Comparison of ENCODE assay signal across 22 cellular contexts in genomic region chr3:123339302-123339701, GRCh38.
DNase-seq lines count a peak whose midpoint lies in the region; ATAC-seq, FAIRE-seq and TF ChIP-seq lines count a peak whose summit lies in the region.
"Had no signal": no experiment of that assay in that cellular context is flagged by ENCODE, and none has a peak within 500 bp of the region (broad histone marks: within the 10 kb centered on the region; RNA-seq: fewer than 3 reads in every experiment).

No MANE protein-coding gene starts in this region.

- TF ChIP-seq POLR2A in HepG2 (IDR thresholded peaks at IDR 0.05; ENCODE audit: insufficient read depth in 1 of 2, low read depth in 2 of 2, low read length in 2 of 2) (no peak), right lobe of liver (IDR thresholded peaks at IDR 0.05) (no peak)

- CTCF ChIA-PET in HepG2 (lab: Yijun Ruan, JAX; ENCODE audit: low intra/inter-chr PET ratio, low total read pairs) = no interaction called here

- ATAC-seq in HepG2 (peak; percentile 71), right lobe of liver (no peak), HG02623 (IDR thresholded peaks at IDR 0.05; ENCODE audit: unreplicated experiment) (no peak), HG03565 (IDR thresholded peaks at IDR 0.05; ENCODE audit: unreplicated experiment) (no peak)
- no peak for ATAC-seq in stimulated activated effector memory CD8-positive, alpha-beta T cell treated with anti-CD3 and anti-CD28 coated beads, Interleukin-12 subunit alpha, Interleukin-12 subunit beta, amount 100 ng/mL, for 72 hours
- ATAC-seq: A549, Panc1 had no signal

- H3K4me3 Mint-ChIP-seq in stimulated activated effector memory CD8-positive, alpha-beta T cell treated with anti-CD3 and anti-CD28 coated beads, Interleukin-12 subunit alpha, Interleukin-12 subunit beta, amount 100 ng/mL, for 72 hours = no peak overlapping the region
- H3K4me3 Mint-ChIP-seq: B cell; CD4-positive, alpha-beta memory T cell had no signal

- H3K4me3 ChIP-seq in HepG2 (replicated peaks in 1 of 3; ENCODE audit: insufficient read depth in 1 of 3, low read depth in 2 of 3, low read length in 3 of 3) (no peak overlapping the region), right lobe of liver (no peak overlapping the region), coronary artery (no peak overlapping the region), right atrium auricular region (no peak overlapping the region), stomach smooth muscle (ENCODE audit: low read length in 2 of 2) (no peak overlapping the region)
- H3K4me3 ChIP-seq: A549, GM23248, HAP-1 had no signal

- H3K36me3 ChIP-seq in HepG2 (replicated peaks in 1 of 2; ENCODE audit: control insufficient read depth in 1 of 2, insufficient read depth in 2 of 2, low read length in 2 of 2) (no peaks in the 10 kb centered on the region), right lobe of liver (no peaks in the 10 kb centered on the region), right atrium auricular region (no peaks in the 10 kb centered on the region), stomach smooth muscle (ENCODE audit: control insufficient read depth in 2 of 2, insufficient read depth in 2 of 2, low read length in 2 of 2) (peaks cover 0 to 6% of the 10 kb centered on the region in 2 donors)
- H3K36me3 ChIP-seq: HAP-1 had no signal

- WGBS in HepG2 (ENCODE audit: low lambda C conversion rate) = 0% methylated on average over 1 of the region's 3 CpGs
- WGBS in right lobe of liver (ENCODE audit: insufficient coverage, low coverage, low lambda C conversion rate, missing lambda C conversion rate) = 83% methylated on average over 2 of the region's 3 CpGs

- DNase-seq in HepG2 (ENCODE audit: low spot score) (no peak), right lobe of liver (no peak), coronary artery (ENCODE audit: low spot score) (peak; percentile 62), right atrium auricular region (ENCODE audit: low spot score) (no peak)
- DNase-seq in stimulated activated effector memory CD8-positive, alpha-beta T cell treated with anti-CD3 and anti-CD28 coated beads, Interleukin-12 subunit alpha, Interleukin-12 subunit beta, amount 100 ng/mL, for 72 hours (ENCODE audit: low spot score in 2 of 2) = no peak
- DNase-seq: Caco-2; CD4-positive, alpha-beta memory T cell; DMS 273 treated with DMSO at 0.1 percent for 48 hours; GM23248; Kasumi-1; NCI-H1694; NCI-H2081; NCI-H2171 treated with DMSO at 0.1 percent for 48 hours; NCI-H524 treated with DMSO at 0.1 percent for 48 hours; NCI-H82 had no signal

- POLR2A ChIA-PET in HepG2 (lab: Yijun Ruan, JAX) = no interaction called here

- H3K27me3 ChIP-seq in HepG2 (ENCODE audit: control insufficient read depth in 1 of 2, insufficient read depth in 2 of 2, low read length in 2 of 2) = peaks cover 0 to 3% of the 10 kb centered on the region in 2 experiments; a peak in 2 of 5 replicates
- no peaks in the 10 kb centered on the region for H3K27me3 ChIP-seq in right lobe of liver
- H3K27me3 ChIP-seq in right atrium auricular region = no peaks in the 10 kb centered on the region
- H3K27me3 ChIP-seq in stomach smooth muscle (ENCODE audit: control insufficient read depth in 1 of 2, insufficient read depth in 2 of 2, low read length in 2 of 2) = no peaks in the 10 kb centered on the region

- H3K79me2 ChIP-seq in HepG2 (ENCODE audit: insufficient read depth, low read length) = no peaks in the 10 kb centered on the region

- H3K27ac ChIP-seq in HepG2 (ENCODE audit: extremely low read length, insufficient read depth, low read length) (no peak overlapping the region), right lobe of liver (no peak overlapping the region), coronary artery (no peak overlapping the region), right atrium auricular region (peak overlapping the region; percentile 87 to 91), stomach smooth muscle (ENCODE audit: low read length) (peak overlapping the region; percentile 41)
- H3K27ac ChIP-seq: A549, GM23248 had no signal

- no peak overlapping the region for H3K4me2 ChIP-seq in HepG2 (ENCODE audit: low read depth, low read length)
- H3K4me2 ChIP-seq: A549 had no signal

- H3K4me1 ChIP-seq in HepG2 (ENCODE audit: insufficient read depth, low read length) (no peaks in the 10 kb centered on the region), right lobe of liver (no peaks in the 10 kb centered on the region), right atrium auricular region (peaks cover 0 to 83% of the 10 kb centered on the region in 2 donors), stomach smooth muscle (ENCODE audit: control insufficient read depth, insufficient read depth, low read length) (peaks cover 62% of the 10 kb centered on the region)
- H3K4me1 ChIP-seq: A549, Caco-2, HAP-1 had no signal

- no peak overlapping the region for H2AFZ ChIP-seq in HepG2 (ENCODE audit: low read length)
- H2AFZ ChIP-seq: GM23248 had no signal

- H3K9me3 ChIP-seq in HepG2 (ENCODE audit: low read length) (no peaks in the 10 kb centered on the region), right lobe of liver (no peaks in the 10 kb centered on the region), right atrium auricular region (no peaks in the 10 kb centered on the region), stomach smooth muscle (ENCODE audit: control insufficient read depth in 2 of 2, low read length in 2 of 2) (no peaks in the 10 kb centered on the region)
- H3K9me3 ChIP-seq: A549, Caco-2, HAP-1 had no signal

- H3K4me1 Mint-ChIP-seq in stimulated activated effector memory CD8-positive, alpha-beta T cell treated with anti-CD3 and anti-CD28 coated beads, Interleukin-12 subunit alpha, Interleukin-12 subunit beta, amount 100 ng/mL, for 72 hours = peaks cover 15% of the 10 kb centered on the region
- H3K4me1 Mint-ChIP-seq: B cell had no signal

- TF ChIP-seq CTCF in HepG2 (CRISPR knock-in tag; IDR thresholded peaks at IDR 0.05) (no peak), right lobe of liver (IDR thresholded peaks at IDR 0.05) (no peak), coronary artery (IDR thresholded peaks at IDR 0.05) (no peak), right atrium auricular region (IDR thresholded peaks at IDR 0.05) (no peak)

- intact Hi-C loops in HepG2 (cut with micrococcal nuclease; ENCODE audit: unreplicated experiment) = no loop called here
- intact Hi-C loops in right lobe of liver (cut with DNase I) = no loop called here

- BruUV-seq in HepG2 (replicated peaks; lab: Mats Ljungman, UMichigan) = no TSS peak

- TF ChIP-seq RAD21 in HepG2 (CRISPR knock-in tag; IDR thresholded peaks at IDR 0.05) = no peak

- H3K36me3 Mint-ChIP-seq in stimulated activated effector memory CD8-positive, alpha-beta T cell treated with anti-CD3 and anti-CD28 coated beads, Interleukin-12 subunit alpha, Interleukin-12 subunit beta, amount 100 ng/mL, for 72 hours = no peaks in the 10 kb centered on the region
- H3K36me3 Mint-ChIP-seq: CD4-positive, alpha-beta memory T cell had no signal

- H3K27ac Mint-ChIP-seq in stimulated activated effector memory CD8-positive, alpha-beta T cell treated with anti-CD3 and anti-CD28 coated beads, Interleukin-12 subunit alpha, Interleukin-12 subunit beta, amount 100 ng/mL, for 72 hours = no peak overlapping the region
- H3K27ac Mint-ChIP-seq: B cell; CD4-positive, alpha-beta memory T cell had no signal

- H4K20me1 ChIP-seq in HepG2 (ENCODE audit: insufficient read depth, low read length) = no peaks in the 10 kb centered on the region

- H3K9ac ChIP-seq in HepG2 (ENCODE audit: insufficient read depth, low read depth, low read length) = no peak overlapping the region
- no peak overlapping the region for H3K9ac ChIP-seq in stomach smooth muscle (ENCODE audit: low read length in 2 of 2)
- H3K9ac ChIP-seq: GM23248 had no signal

- in situ Hi-C loops in HepG2 (cut with HindIII; ENCODE audit: extremely low pct_ligation_motif_present, low pct_unique_long_range_greater_than_20kb) = no loop called here

- no peak for FAIRE-seq in HepG2 (lab: Jason Lieb, UNC)
- FAIRE-seq: A549 had no signal

- H3K9me3 Mint-ChIP-seq in stimulated activated effector memory CD8-positive, alpha-beta T cell treated with anti-CD3 and anti-CD28 coated beads, Interleukin-12 subunit alpha, Interleukin-12 subunit beta, amount 100 ng/mL, for 72 hours = no peaks in the 10 kb centered on the region

- TF ChIP-seq EP300 in HepG2 (IDR thresholded peaks at IDR 0.05; ENCODE audit: low read depth in 2 of 2, low read length in 2 of 2) = no peak
- TF ChIP-seq EP300 in HepG2 (CRISPR knock-in tag; IDR thresholded peaks at IDR 0.05; ENCODE audit: borderline replicate concordance) = no peak

TF ChIP-seq in HepG2, 621 proteins besides CTCF, POLR2A, EP300 and RAD21:
- TF ChIP-seq, protein P1, sequence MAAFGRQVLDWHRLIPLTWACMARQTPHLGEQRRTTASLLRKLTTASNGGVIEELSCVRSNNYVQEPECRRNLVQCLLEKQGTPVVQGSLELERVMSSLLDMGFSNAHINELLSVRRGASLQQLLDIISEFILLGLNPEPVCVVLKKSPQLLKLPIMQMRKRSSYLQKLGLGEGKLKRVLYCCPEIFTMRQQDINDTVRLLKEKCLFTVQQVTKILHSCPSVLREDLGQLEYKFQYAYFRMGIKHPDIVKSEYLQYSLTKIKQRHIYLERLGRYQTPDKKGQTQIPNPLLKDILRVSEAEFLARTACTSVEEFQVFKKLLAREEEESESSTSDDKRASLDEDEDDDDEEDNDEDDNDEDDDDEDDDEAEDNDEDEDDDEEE (CRISPR knock-in tag; IDR thresholded peaks at IDR 0.05) = no peak
- TF ChIP-seq EED (CRISPR knock-in tag; IDR thresholded peaks at IDR 0.05) (no peak), PHB2 (IDR thresholded peaks at IDR 0.05; ENCODE audit: partially characterized antibody) (no peak), REL (CRISPR knock-in tag; conservative IDR thresholded peaks at IDR 0.05) (no peak), ZNF10 (CRISPR knock-in tag; IDR thresholded peaks at IDR 0.05; ENCODE audit: borderline replicate concordance, low read depth) (no peak)
- TF ChIP-seq, protein P2, sequence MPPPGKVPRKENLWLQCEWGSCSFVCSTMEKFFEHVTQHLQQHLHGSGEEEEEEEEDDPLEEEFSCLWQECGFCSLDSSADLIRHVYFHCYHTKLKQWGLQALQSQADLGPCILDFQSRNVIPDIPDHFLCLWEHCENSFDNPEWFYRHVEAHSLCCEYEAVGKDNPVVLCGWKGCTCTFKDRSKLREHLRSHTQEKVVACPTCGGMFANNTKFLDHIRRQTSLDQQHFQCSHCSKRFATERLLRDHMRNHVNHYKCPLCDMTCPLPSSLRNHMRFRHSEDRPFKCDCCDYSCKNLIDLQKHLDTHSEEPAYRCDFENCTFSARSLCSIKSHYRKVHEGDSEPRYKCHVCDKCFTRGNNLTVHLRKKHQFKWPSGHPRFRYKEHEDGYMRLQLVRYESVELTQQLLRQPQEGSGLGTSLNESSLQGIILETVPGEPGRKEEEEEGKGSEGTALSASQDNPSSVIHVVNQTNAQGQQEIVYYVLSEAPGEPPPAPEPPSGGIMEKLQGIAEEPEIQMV (CRISPR knock-in tag; IDR thresholded peaks at IDR 0.05; ENCODE audit: low read depth) = no peak

Comparison
In these comparisons a context has a peak if more than half of its experiments do, and no peak if none do; other contexts are left out.
1. H3K27ac ChIP-seq: peak in right atrium auricular region (2 of 2) and stomach smooth muscle (single experiment); none in HepG2 (single experiment), right lobe of liver (0 of 3) and coronary artery (0 of 2).